9 cellular contexts compared by ENCODE assay signal in genomic region chr16:15382805-15383204, GRCh38. TPM values are rescaled to one million over a fixed set of nuclear protein-coding genes. Genes with fewer than 3 reads are reported as not detected.
A peak's percentile ranks its signal among the peaks of the same experiment; 100 is the strongest.
DNase-seq lines count a peak whose midpoint lies in the region; FAIRE-seq and TF ChIP-seq lines count a peak whose summit lies in the region.
"Not testable (repeated sequence)": the region's sequence is repeated elsewhere in the genome, so short reads cannot be mapped to it uniquely, and the experiment has no call there.
"Had no signal": no experiment of that assay in that cellular context is flagged by ENCODE, and none has a peak within 500 bp of the region (broad histone marks: within the 10 kb centered on the region; RNA-seq: fewer than 3 reads in every experiment).

No MANE protein-coding gene starts in this region.

- not testable (repeated sequence) for H3K9me3 ChIP-seq in osteoblast (ENCODE audit: low read depth, low read length)

- H3K79me2 ChIP-seq in osteoblast (ENCODE audit: insufficient read depth, low read length) = not testable (repeated sequence)

- in situ Hi-C loops in ACHN (cut with HindIII; ENCODE audit: low pct_ligation_motif_present, low pct_unique_long_range_greater_than_20kb, low sequenced_read_pairs) = not testable (repeated sequence)

- H3K36me3 Mint-ChIP-seq in chondrocyte (ENCODE audit: low read depth) = not testable (repeated sequence)

- H3K27ac Mint-ChIP-seq in chondrocyte (ENCODE audit: unreplicated experiment) = peak overlapping the region; percentile 59

- not testable (repeated sequence) for H3K9me3 Mint-ChIP-seq in chondrocyte (ENCODE audit: low read depth)

- peak; percentile 26 for FAIRE-seq in RCC 7860 (lab: Jason Lieb, UNC)

- not testable (repeated sequence) for H3K27ac ChIP-seq in osteoblast (ENCODE audit: low read depth, low read length)

- not testable (repeated sequence) for H3K4me1 Mint-ChIP-seq in chondrocyte (ENCODE audit: low read depth)

- H3K27me3 ChIP-seq in osteoblast (ENCODE audit: insufficient read depth, low read length) = not testable (repeated sequence)

- not testable (repeated sequence) for H3K36me3 ChIP-seq in osteoblast (ENCODE audit: insufficient read depth, low read length)

- H3K4me1 ChIP-seq in osteoblast (ENCODE audit: insufficient read depth, low read length) = not testable (repeated sequence)

- not testable (repeated sequence) for H3K27me3 Mint-ChIP-seq in chondrocyte (ENCODE audit: low read depth)

- peak; percentile 44 for DNase-seq in ACHN
- peak; percentile 0 for DNase-seq in HCEC 1CT
- peak; percentile 50 for DNase-seq in LHCN-M2 (ENCODE audit: low read depth)
- DNase-seq in RCC 7860 (ENCODE audit: low spot score) = peak; percentile 66
- peak; percentile 49 for DNase-seq in amniotic epithelial cell (ENCODE audit: low read depth)
- not testable (repeated sequence) for DNase-seq in chondrocyte (ENCODE audit: low spot score); osteoblast (ENCODE audit: insufficient read length, low spot score, missing footprints)
- DNase-seq in fibroblast of pulmonary artery (ENCODE audit: low read depth) = peak; percentile 46

- H2AFZ ChIP-seq in osteoblast (ENCODE audit: low read length) = not testable (repeated sequence)

- H3K4me3 Mint-ChIP-seq in chondrocyte (ENCODE audit: unreplicated experiment) = not testable (repeated sequence)

- H3K4me2 ChIP-seq in osteoblast (ENCODE audit: insufficient read depth, low read length) = peak overlapping the region; percentile 23

- TF ChIP-seq CTCF in chondrocyte (IDR thresholded peaks at IDR 0.05); fibroblast of pulmonary artery (IDR thresholded peaks at IDR 0.05; ENCODE audit: low read length, missing control alignments); osteoblast (IDR thresholded peaks at IDR 0.05; ENCODE audit: extremely low read depth, low read depth, low read length): not testable (repeated sequence)

- not testable (repeated sequence) for H3K4me3 ChIP-seq in fibroblast of pulmonary artery (replicated peaks; ENCODE audit: low read depth, low read length); osteoblast (ENCODE audit: insufficient read depth, low read length)

- not testable (repeated sequence) for H4K20me1 ChIP-seq in osteoblast (ENCODE audit: insufficient read depth, low read length)

RNA-seq across cellular contexts. Expression of gene NPIPA5, which starts 4.7 kb away (rescaled TPM):
- total RNA-seq in LHCN-M2 (2014; rRNA removed) (2.4 and 3.6 TPM in 2 replicates), chondrocyte (6.9 to 11.5 TPM (median 7.7 TPM) in 3 replicates), osteoblast (3.2 and 5.4 TPM in 2 replicates)
- polyA plus RNA-seq in LHCN-M2 (2012) = 4.4 TPM

RNA-seq across cellular contexts. Expression of gene MPV17L, which starts 12.7 kb away (rescaled TPM):
- total RNA-seq in LHCN-M2 (2014; rRNA removed) (0.23 TPM in 1 of 2 replicates, not detected in the other), chondrocyte (0.94 to 3.8 TPM (median 3.5 TPM) in 3 replicates), osteoblast (0.36 and 0.59 TPM in 2 replicates)
- polyA plus RNA-seq in LHCN-M2 (2012) = 0.02 TPM
- total RNA-seq: SJCRH30 had no signal

RNA-seq across cellular contexts. Expression of gene BMERB1, which starts 51.6 kb away (rescaled TPM):
- 36.1 and 45.1 TPM in 2 replicates for total RNA-seq in LHCN-M2 (2014; rRNA removed)
- 24.3 TPM for polyA plus RNA-seq in LHCN-M2 (2012)
- total RNA-seq in chondrocyte = 29.9 to 37.8 TPM (median 35.9 TPM) in 3 replicates
- total RNA-seq in osteoblast = 57.2 and 77.2 TPM in 2 replicates
